In the genomic region with DNA sequence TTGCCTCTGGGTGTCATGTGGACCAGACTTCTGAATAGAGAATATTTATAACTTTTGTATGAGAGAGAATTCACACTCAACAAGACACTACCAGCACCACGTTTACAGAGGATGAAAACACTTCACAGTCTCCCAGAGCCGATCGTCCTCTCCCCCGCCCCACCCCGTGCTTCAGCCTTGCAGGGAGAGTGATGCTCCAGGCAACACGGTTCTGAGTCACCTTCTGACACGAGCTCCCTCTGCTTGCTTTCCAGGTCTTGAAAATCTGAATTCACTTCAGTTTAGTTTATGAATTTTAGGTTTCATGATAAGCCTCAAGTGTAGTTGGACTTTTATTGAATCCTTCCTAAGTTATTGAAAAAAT, we compare ENCODE assay signal across 1 cellular context.
TF ChIP-seq lines count a peak whose summit lies in the region.

No MANE protein-coding gene starts in this region.

TF ChIP-seq in K562, 482 proteins besides CTCF, POLR2A, EP300 and RAD21 (continued from another document):
- no peak for TF ChIP-seq RBBP5 (IDR thresholded peaks at IDR 0.05; ENCODE audit: borderline replicate concordance, insufficient read depth, low read length, poor library complexity, severe bottlenecking)
- TF ChIP-seq ZNF24 (IDR thresholded peaks at IDR 0.05) = no peak
- TF ChIP-seq CTBP1 (IDR thresholded peaks at IDR 0.05; ENCODE audit: borderline replicate concordance) = 0 out of 2 replicates have a peak, but pooled peaks have one; percentile 9
- TF ChIP-seq ELF2 (CRISPR knock-in tag; IDR thresholded peaks at IDR 0.05) = no peak
- TF ChIP-seq KLF16 (IDR thresholded peaks at IDR 0.05) = 0 out of 2 replicates have a peak, but pooled peaks have one; percentile 0
- 0 out of 2 replicates have a peak, but pooled peaks have one; percentile 4 for TF ChIP-seq ZBED1 (IDR thresholded peaks at IDR 0.05)
- no peak for TF ChIP-seq EZH2 (IDR thresholded peaks at IDR 0.05; ENCODE audit: borderline replicate concordance, low read depth, low read length)
